8 cellular contexts compared by ENCODE assay signal in the genomic region with DNA sequence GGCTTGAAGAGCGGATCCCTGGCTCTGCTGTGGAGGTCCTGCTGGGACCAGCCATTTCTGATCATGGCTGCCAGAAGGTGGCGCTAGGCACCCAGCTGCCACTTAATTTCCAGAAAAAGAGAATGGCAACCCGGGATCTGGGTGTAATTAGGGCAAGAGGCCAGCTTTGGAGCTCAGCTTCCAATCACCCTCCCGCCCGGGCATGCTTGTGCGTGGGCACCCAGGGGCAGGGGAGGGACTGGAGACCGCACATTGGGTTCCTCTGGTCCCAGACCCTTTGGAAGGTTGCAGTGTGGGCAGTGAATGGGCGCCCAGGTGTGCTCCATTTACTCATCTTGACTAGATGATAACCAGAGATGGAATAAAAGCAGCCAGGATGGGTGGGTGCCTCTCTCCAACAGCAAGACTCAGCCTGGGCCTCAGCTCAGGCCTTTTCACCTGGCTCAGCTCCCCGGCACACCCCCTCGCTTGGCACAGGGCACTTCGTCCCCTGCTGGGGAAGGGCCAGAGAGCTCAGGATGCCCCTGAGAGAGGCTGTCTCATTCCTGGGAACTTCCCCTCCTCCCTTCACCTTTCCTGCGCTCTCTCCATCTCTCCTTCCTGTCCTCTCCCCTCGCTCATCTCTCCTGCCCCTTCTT. TPM values are rescaled to one million over a fixed set of nuclear protein-coding genes. Genes with fewer than 3 reads are reported as not detected.
A peak's percentile ranks its signal among the peaks of the same experiment; 100 is the strongest.
DNase-seq lines count a peak whose midpoint lies in the region; ATAC-seq, FAIRE-seq and TF ChIP-seq lines count a peak whose summit lies in the region.

No MANE protein-coding gene starts in this region.

- H3K9ac ChIP-seq in K562 (ENCODE audit: insufficient read depth in 1 of 2, low read depth in 2 of 2, low read length in 2 of 2), result no peak overlapping the region

- H3K4me3 ChIP-seq in HEK293 (ENCODE audit: low read depth, low read length) (no peak overlapping the region), K562 (no peak overlapping the region)

- H3K4me3 Mint-ChIP-seq in T-helper 2 cell treated with Interferon-gamma antibody and Interleukin-4, amounts not matched to agents 5 μg/mL and 100 μg/mL, for 36 hours, result no peak overlapping the region

- intact Hi-C loops in K562 (cut with micrococcal nuclease), result loop anchor here (1.0 to 5.0 kb wide), 3 partner anchors 72 to 270 kb away; a partner anchor contains a TSS

- no peaks in the 10 kb centered on the region for H3K36me3 ChIP-seq in HEK293 (ENCODE audit: control insufficient read depth in 2 of 2, insufficient read depth in 1 of 2, low read length in 2 of 2)
- H3K36me3 ChIP-seq in K562 (ENCODE audit: control insufficient read depth, insufficient read depth, low read length), result no peaks in the 10 kb centered on the region

- BruUV-seq in K562 (replicated peaks; lab: Mats Ljungman, UMichigan), result no TSS peak

- H3K27ac Mint-ChIP-seq in T-helper 2 cell treated with Interferon-gamma antibody and Interleukin-4, amounts not matched to agents 5 μg/mL and 100 μg/mL, for 36 hours, result no peak overlapping the region

- peaks cover 0 to 71% of the 10 kb centered on the region in 2 experiments; a peak in 3 of 5 replicates for H3K27me3 ChIP-seq in K562 (ENCODE audit: control insufficient read depth in 2 of 2, insufficient read depth in 2 of 2, low read length in 2 of 2)

- H4K20me1 ChIP-seq in K562 (replicated peaks; ENCODE audit: control insufficient read depth, insufficient read depth, low read length), result peaks cover 6% of the 10 kb centered on the region; the same call in 1 of the 2 replicates

- no peaks in the 10 kb centered on the region for H3K9me1 ChIP-seq in K562 (ENCODE audit: control insufficient read depth, insufficient read depth, low read length)

- H3K27ac ChIP-seq in HEK293 (ENCODE audit: extremely low read depth, low read depth, low read length) (no peak overlapping the region), K562 (ENCODE audit: extremely low read depth, low read depth, low read length) (no peak overlapping the region)

- TF ChIP-seq POLR2A in K562 (conservative IDR thresholded peaks at IDR 0.05), result no peak

- ATAC-seq in K562 (peak; percentile 87), HG02885 (IDR thresholded peaks at IDR 0.05; ENCODE audit: poor library complexity, unreplicated experiment) (no peak)

- CTCF ChIA-PET in HEK293 (lab: Yijun Ruan, JAX) (interaction anchor here (0.5 to 12.2 kb wide), 29 partner anchors 8 to 612 kb away, joined by 3 to 284 read pairs (median 5); no protein-coding TSS in a partner anchor), K562 (lab: Yijun Ruan, JAX; ENCODE audit: low intra/inter-chr PET ratio) (interaction anchor here (1.0 to 3.0 kb wide), 5 partner anchors 72 to 270 kb away, joined by 3 to 21 read pairs (median 11); no protein-coding TSS in a partner anchor)

- no peak overlapping the region for H3K4me2 ChIP-seq in K562 (ENCODE audit: insufficient read depth, low read length)

- POLR2A ChIA-PET in HEK293 (lab: Yijun Ruan, JAX), result no interaction called here
- POLR2A ChIA-PET in K562 (lab: Yijun Ruan, JAX), result interaction anchor here (0.6 to 1.4 kb wide), 2 partner anchors 138 to 1078 kb away, joined by 3 to 4 read pairs; no protein-coding TSS in a partner anchor

- WGBS in K562 (ENCODE audit: insufficient coverage, low coverage, missing lambda C conversion rate), result 3% methylated on average over 13 of the region's 13 CpGs

- no peaks in the 10 kb centered on the region for H3K79me2 ChIP-seq in K562 (ENCODE audit: control insufficient read depth, insufficient read depth, low read length)

- H3K36me3 Mint-ChIP-seq in T-helper 2 cell treated with Interferon-gamma antibody and Interleukin-4, amounts not matched to agents 5 μg/mL and 100 μg/mL, for 36 hours (ENCODE audit: low read depth), result no peaks in the 10 kb centered on the region

- TF ChIP-seq CTCF in HEK293 (tag by site-specific recombination; IDR thresholded peaks at IDR 0.05) (peak; percentile 57), K562 (IDR thresholded peaks at IDR 0.05 in 2 of 3, conservative IDR thresholded peaks at IDR 0.05 in 1 of 3; ENCODE audit: insufficient read depth in 2 of 3, low read depth in 1 of 3, low read length in 3 of 3) (peak; percentile 88 to 94 (median 92))

- peak; percentile 35 for DNase-seq in Caki2 (ENCODE audit: low read depth)
- peak; percentile 69 for DNase-seq in OCI-M1 (lab: John Stamatoyannopoulos, UW)
- DNase-seq in K562 (ENCODE audit: extremely low read depth in 1 of 4, low spot score in 3 of 4), result peak; percentile 69 to 81 (median 81)
- peak; percentile 88 for DNase-seq in iPS-NIHi7 (ENCODE audit: extremely low spot score)
- DNase-seq in stimulated activated CD4-positive, alpha-beta T cell treated with anti-CD3 and anti-CD28 coated beads, Interleukin-12 subunit alpha, Interleukin-12 subunit beta, amount 100 ng/mL, for 48 hours (ENCODE audit: low read depth in 2 of 3, low spot score in 1 of 3), result peak; percentile 21 to 35 (median 34)
- DNase-seq in T-helper 2 cell treated with Interferon-gamma antibody and Interleukin-4, amounts not matched to agents 5 μg/mL and 100 μg/mL, for 36 hours (ENCODE audit: low spot score), result no peak

- no peak overlapping the region for H2AFZ ChIP-seq in K562 (ENCODE audit: low read depth, low read length)

- peak; percentile 79 to 87 for TF ChIP-seq RAD21 in K562 (CRISPR knock-in tag; conservative IDR thresholded peaks at IDR 0.05 in 1 of 2, IDR thresholded peaks at IDR 0.05 in 1 of 2)

- no peaks in the 10 kb centered on the region for H3K4me1 Mint-ChIP-seq in T-helper 2 cell treated with Interferon-gamma antibody and Interleukin-4, amounts not matched to agents 5 μg/mL and 100 μg/mL, for 36 hours (ENCODE audit: low read depth)

- peaks cover 3% of the 10 kb centered on the region for H3K27me3 Mint-ChIP-seq in T-helper 2 cell treated with Interferon-gamma antibody and Interleukin-4, amounts not matched to agents 5 μg/mL and 100 μg/mL, for 36 hours (ENCODE audit: low read depth)

- TF ChIP-seq EP300 in K562 (IDR thresholded peaks at IDR 0.05; ENCODE audit: low read length), result no peak

- in situ Hi-C loops in Caki2 (cut with HindIII; ENCODE audit: low pct_unique_long_range_greater_than_20kb, low sequenced_read_pairs) (no loop called here), K562 (cut with MboI) (loop anchor here (25.0 kb wide), 1 partner anchor 407 kb away; no protein-coding TSS in a partner anchor)

- H3K9me3 Mint-ChIP-seq in T-helper 2 cell treated with Interferon-gamma antibody and Interleukin-4, amounts not matched to agents 5 μg/mL and 100 μg/mL, for 36 hours, result no peaks in the 10 kb centered on the region

- FAIRE-seq in K562 (lab: Jason Lieb, UNC), result peak; percentile 88

- H3K4me1 ChIP-seq in HEK293 (ENCODE audit: control insufficient read depth, insufficient read depth, low read length) (no peaks in the 10 kb centered on the region), K562 (replicated peaks in 1 of 2; ENCODE audit: control insufficient read depth in 2 of 2, insufficient read depth in 2 of 2, low read length in 2 of 2) (no peaks in the 10 kb centered on the region)

- no peaks in the 10 kb centered on the region for H3K9me3 ChIP-seq in HEK293 (ENCODE audit: control insufficient read depth, insufficient read depth, low read depth, low read length)
- no peaks in the 10 kb centered on the region for H3K9me3 ChIP-seq in K562 (replicated peaks; ENCODE audit: control insufficient read depth, insufficient read depth, low read depth, low read length)

TF ChIP-seq in HEK293, 187 proteins besides CTCF, POLR2A, EP300 and RAD21 (continues in another document):
- TF ChIP-seq SCRT2 (tag by site-specific recombination; IDR thresholded peaks at IDR 0.05) (no peak), ZSCAN30 (tag by site-specific recombination; IDR thresholded peaks at IDR 0.05) (0 out of 2 replicates have a peak, but pooled peaks have one; percentile 33), ZNF433 (tag by site-specific recombination; IDR thresholded peaks at IDR 0.05; ENCODE audit: low read depth) (no peak), ZNF2 (tag by site-specific recombination; IDR thresholded peaks at IDR 0.05) (peak; percentile 63; the same call in 1 of the 2 replicates), ZNF654 (tag by site-specific recombination; IDR thresholded peaks at IDR 0.05; ENCODE audit: low read depth) (peak; percentile 88), IKZF3 (tag by site-specific recombination; IDR thresholded peaks at IDR 0.05) (0 out of 2 replicates have a peak, but pooled peaks have one; percentile 17), ZFHX2 (tag by site-specific recombination; conservative IDR thresholded peaks at IDR 0.05) (peak; percentile 46; the same call in 1 of the 2 replicates)

TF ChIP-seq in K562, 482 proteins besides CTCF, POLR2A, EP300 and RAD21 (continues in another document):
- TF ChIP-seq, protein P1, sequence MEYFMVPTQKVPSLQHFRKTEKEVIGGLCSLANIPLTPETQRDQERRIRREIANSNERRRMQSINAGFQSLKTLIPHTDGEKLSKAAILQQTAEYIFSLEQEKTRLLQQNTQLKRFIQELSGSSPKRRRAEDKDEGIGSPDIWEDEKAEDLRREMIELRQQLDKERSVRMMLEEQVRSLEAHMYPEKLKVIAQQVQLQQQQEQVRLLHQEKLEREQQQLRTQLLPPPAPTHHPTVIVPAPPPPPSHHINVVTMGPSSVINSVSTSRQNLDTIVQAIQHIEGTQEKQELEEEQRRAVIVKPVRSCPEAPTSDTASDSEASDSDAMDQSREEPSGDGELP (CRISPR knock-in tag; IDR thresholded peaks at IDR 0.05; ENCODE audit: borderline replicate concordance), result peak; percentile 43; the same call in 1 of the 2 replicates
- no peak for TF ChIP-seq GTF2A2 (tag; IDR thresholded peaks at IDR 0.05)
- peak; percentile 81; the same call in 1 of the 2 replicates for TF ChIP-seq STAG1 (CRISPR knock-in tag; IDR thresholded peaks at IDR 0.05; ENCODE audit: borderline replicate concordance)

RNA-seq across cellular contexts. Expression of a gene that starts 14.7 kb away (rescaled TPM):
- 14.2 and 21.6 TPM in 2 replicates for total RNA-seq in Caki2 (2014; rRNA removed; shearing (Covaris generic); ENCODE audit: low replicate concordance)
- total RNA-seq in K562 (2011; cell fraction: chromatin; rRNA removed; ENCODE audit: low replicate concordance), result 9.7 and 14.8 TPM in 2 replicates
- 11.3 and 11.4 TPM in 2 replicates for total RNA-seq in K562 (2011; cell fraction: nucleolus; rRNA removed)
- total RNA-seq in K562 (2011; cell fraction: nucleoplasm; rRNA removed), result 12.5 and 13.0 TPM in 2 replicates
- total RNA-seq in K562 (2014; rRNA removed) (2.5 and 3.8 TPM in 2 replicates), K562 (2014; rRNA removed; fragmentation: Illumina TruSeq; extraction: Trizol) (3.0 TPM in 2 replicates), K562 (2015; rRNA removed; fragmentation: Illumina TruSeq; extraction: Trizol) (2.5 and 3.1 TPM in 2 replicates), K562 (2021) (7.3 and 7.8 TPM in 2 replicates)
- polyA plus RNA-seq in K562 (2011; rRNA removed) (10.2 and 11.5 TPM in 2 replicates), K562 (2014; fragmentation: Illumina TruSeq; extraction: Trizol) (5.6 and 6.3 TPM in 2 replicates), K562 (2014; fragmentation: Nextera tagmentation; extraction: Ambion mirVana) (1 to 10 TPM; 1.9 to 2.3 TPM), K562 (2014; rRNA removed) (9.5 and 11.1 TPM in 2 replicates)
- 12.4 and 12.6 TPM in 2 replicates for polyA plus RNA-seq in K562 (2011; cell fraction: cytosol; rRNA removed)
- polyA plus RNA-seq in K562 (2011; cell fraction: nucleus; rRNA removed), result 12.2 and 13.2 TPM in 2 replicates
- polyA plus RNA-seq in K562 (2012), result 8.8 and 9.9 TPM in 2 replicates
- 4.0 and 5.2 TPM in 2 replicates for polyA minus RNA-seq in K562 (2011; rRNA and poly(A)+ RNA removed)
- 2.8 TPM in 1 of 2 replicates, not detected in the other for polyA minus RNA-seq in K562 (2011; cell fraction: cytosol; rRNA and poly(A)+ RNA removed)
- 1.5 and 3.9 TPM in 2 replicates for polyA minus RNA-seq in K562 (2011; cell fraction: nucleus; rRNA and poly(A)+ RNA removed)
